20 cellular contexts compared by ENCODE assay signal in genomic region chr6:106413016-106413415, GRCh38. TPM values are rescaled to one million over a fixed set of nuclear protein-coding genes. Genes with fewer than 3 reads are reported as not detected.
A peak's percentile ranks its signal among the peaks of the same experiment; 100 is the strongest.
DNase-seq lines count a peak whose midpoint lies in the region; ATAC-seq, FAIRE-seq and TF ChIP-seq lines count a peak whose summit lies in the region.
"Had no signal": no experiment of that assay in that cellular context is flagged by ENCODE, and none has a peak within 500 bp of the region (broad histone marks: within the 10 kb centered on the region; RNA-seq: fewer than 3 reads in every experiment).

No MANE protein-coding gene starts in this region.

- H3K4me3 ChIP-seq in RWPE2 (ENCODE audit: severe bottlenecking) (no peak overlapping the region), bronchial epithelial cell (ENCODE audit: low read depth, low read length) (no peak overlapping the region), hepatocyte (no peak overlapping the region), urinary bladder (ENCODE audit: low read depth, low read length) (no peak overlapping the region)
- H3K4me3 ChIP-seq: GM23338 had no signal

- peaks cover 3% of the 10 kb centered on the region for H3K4me1 ChIP-seq in RWPE2 (ENCODE audit: insufficient read depth, poor library complexity, severe bottlenecking)
- H3K4me1 ChIP-seq in hepatocyte (ENCODE audit: insufficient read depth): peaks cover 24% of the 10 kb centered on the region
- H3K4me1 ChIP-seq in urinary bladder (ENCODE audit: insufficient read depth): peaks cover 2% of the 10 kb centered on the region

- no peaks in the 10 kb centered on the region for H3K9me3 ChIP-seq in RWPE2 (ENCODE audit: severe bottlenecking)
- H3K9me3 ChIP-seq in hepatocyte (ENCODE audit: low read depth): no peaks in the 10 kb centered on the region

- no peak overlapping the region for H3K27ac ChIP-seq in RWPE2 (ENCODE audit: poor library complexity, severe bottlenecking)
- peak overlapping the region; percentile 71 for H3K27ac ChIP-seq in hepatocyte
- H3K27ac ChIP-seq in urinary bladder (ENCODE audit: low read depth): peak overlapping the region; percentile 14

- H3K27me3 ChIP-seq in RWPE2 (ENCODE audit: insufficient read depth, poor library complexity, severe bottlenecking): no peaks in the 10 kb centered on the region
- H3K27me3 ChIP-seq in bronchial epithelial cell (ENCODE audit: control insufficient read depth, insufficient read depth, low read length): no peaks in the 10 kb centered on the region
- H3K27me3 ChIP-seq in hepatocyte: no peaks in the 10 kb centered on the region

- H3K9me2 ChIP-seq in hepatocyte (replicated peaks; ENCODE audit: insufficient read depth): no peaks in the 10 kb centered on the region

- H3K4me2 ChIP-seq in hepatocyte: no peak overlapping the region
- H3K4me2 ChIP-seq: GM23338 had no signal

- 0 out of 3 replicates have a peak, but pooled peaks have one; percentile 25 for ATAC-seq in RWPE2 (ENCODE audit: low read depth)
- no peak for ATAC-seq in GM19023 (IDR thresholded peaks at IDR 0.05; ENCODE audit: unreplicated experiment)
- ATAC-seq: GM23338, HCT116, HepG2 had no signal

- no peak for FAIRE-seq in bronchial epithelial cell (lab: Jason Lieb, UNC)
- FAIRE-seq: A204.1, GM12892, GM18507, H54, HepG2 had no signal

- no peak for DNase-seq in RWPE2 (ENCODE audit: low spot score)
- peak; percentile 68 for DNase-seq in bronchial epithelial cell (ENCODE audit: low read depth)
- no peak for DNase-seq in hepatocyte (ENCODE audit: low spot score)
- DNase-seq in SHP77 (lab: John Stamatoyannopoulos, UW): no peak
- no peak for DNase-seq in NCI-H2081 treated with DMSO at 0.1 percent for 48 hours (lab: John Stamatoyannopoulos, UW)
- DNase-seq in NCI-H345 (lab: John Stamatoyannopoulos, UW): no peak
- DNase-seq: CD4-positive, alpha-beta memory T cell; DMS153; DMS79; GDM1; HFFc6 had no signal

- TF ChIP-seq CTCF in RWPE2 (IDR thresholded peaks at IDR 0.05; ENCODE audit: poor library complexity, severe bottlenecking) (no peak), bronchial epithelial cell (IDR thresholded peaks at IDR 0.05; ENCODE audit: insufficient read depth, low read length, severe bottlenecking) (no peak), hepatocyte (IDR thresholded peaks at IDR 0.05; ENCODE audit: poor library complexity) (no peak)

- no peak overlapping the region for H2AFZ ChIP-seq in hepatocyte
- H2AFZ ChIP-seq: GM23338 had no signal

- no peaks in the 10 kb centered on the region for H3K79me2 ChIP-seq in hepatocyte

- H3K36me3 ChIP-seq in RWPE2 (ENCODE audit: low read depth) (no peaks in the 10 kb centered on the region), bronchial epithelial cell (ENCODE audit: control insufficient read depth, insufficient read depth, low read length) (peaks cover 1% of the 10 kb centered on the region), hepatocyte (replicated peaks; ENCODE audit: insufficient read depth, low read depth) (no peaks in the 10 kb centered on the region), urinary bladder (ENCODE audit: insufficient read depth) (no peaks in the 10 kb centered on the region)

- no peaks in the 10 kb centered on the region for H4K20me1 ChIP-seq in hepatocyte (ENCODE audit: insufficient read depth, poor library complexity, severe bottlenecking)

RNA-seq across cellular contexts. Expression of gene CRYBG1, which starts 52.5 kb away (rescaled TPM):
- total RNA-seq in bronchial epithelial cell: 45.0 and 73.2 TPM in 2 replicates
- 9.3 and 10.0 TPM in 2 replicates for total RNA-seq in hepatocyte
- 2.5 and 3.2 TPM in 2 replicates for polyA plus RNA-seq in hepatocyte
- total RNA-seq in urinary bladder: 32.4 TPM
- polyA plus RNA-seq in urinary bladder: 6.6 TPM
